In the genomic region with DNA sequence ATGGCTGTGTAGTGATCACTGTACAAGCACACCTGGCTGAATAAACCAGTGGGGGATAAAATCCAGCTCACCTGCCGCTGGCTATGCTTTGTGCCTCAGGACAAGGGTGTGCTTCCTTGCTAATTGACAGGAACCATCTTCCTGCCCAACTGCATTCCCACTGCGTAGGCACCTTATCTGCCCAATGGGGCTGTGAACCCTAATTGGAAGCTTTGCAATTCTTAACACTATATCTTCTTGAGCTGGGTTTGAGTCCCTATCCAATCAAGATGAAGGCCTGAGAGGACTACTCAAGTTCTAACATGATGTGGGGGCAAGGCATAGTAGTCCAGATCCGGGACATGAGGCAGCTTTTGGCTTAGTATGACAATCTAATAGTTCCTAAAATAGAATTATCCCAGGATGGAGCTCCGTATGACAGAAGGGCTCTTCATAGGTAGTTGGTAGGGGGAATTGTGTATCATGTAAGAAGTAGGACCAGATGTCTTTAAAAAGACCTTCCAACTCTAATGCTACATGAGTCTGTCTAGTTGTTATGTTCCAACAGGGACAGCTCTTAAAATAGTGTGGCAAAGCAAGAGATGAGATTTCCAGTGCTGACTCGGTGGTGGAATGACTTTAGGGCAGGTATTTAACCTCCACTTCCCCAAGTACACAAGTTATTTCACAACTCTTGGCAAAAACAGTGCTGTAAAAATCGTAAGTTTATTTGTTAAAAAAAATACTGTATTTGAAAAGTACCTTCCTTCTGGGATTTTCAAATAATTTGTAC, we compare ENCODE assay signal across 1 cellular context.
TF ChIP-seq lines count a peak whose summit lies in the region.

No MANE protein-coding gene starts in this region.

TF ChIP-seq in GM23338, 12 proteins besides CTCF, POLR2A, EP300 and RAD21 (continued from another document):
- TF ChIP-seq POLR2AphosphoS5 (IDR thresholded peaks at IDR 0.05; ENCODE audit: low read depth) (no peak; the same call in 1 of the 2 replicates), REST (IDR thresholded peaks at IDR 0.05; ENCODE audit: unreplicated experiment) (no peak)
